Comparison of ENCODE assay signal across 9 cellular contexts in the genomic region with DNA sequence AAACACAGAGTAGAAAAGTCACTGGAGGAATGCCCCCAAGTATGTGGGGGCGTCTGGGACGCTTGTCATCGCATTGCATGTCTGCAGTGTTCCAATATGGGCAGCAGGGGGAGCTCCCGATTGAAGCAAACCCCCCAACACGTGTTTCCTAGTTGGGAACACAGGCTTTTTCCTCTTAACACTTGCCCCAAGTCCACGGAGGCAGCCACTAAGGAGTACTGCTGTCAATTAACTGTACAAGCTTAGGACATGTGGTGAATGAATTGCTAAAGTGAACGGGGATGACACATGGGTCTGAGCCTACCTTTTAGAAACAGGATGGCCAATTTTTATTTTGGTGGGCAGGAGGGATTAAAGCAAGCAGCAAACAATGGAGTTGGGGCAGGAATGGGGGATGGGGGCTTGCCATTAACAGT. TPM values are rescaled to one million over a fixed set of nuclear protein-coding genes. Genes with fewer than 3 reads are reported as not detected.
A peak's percentile ranks its signal among the peaks of the same experiment; 100 is the strongest.
DNase-seq lines count a peak whose midpoint lies in the region; ATAC-seq and TF ChIP-seq lines count a peak whose summit lies in the region.
"Had no signal": no experiment of that assay in that cellular context is flagged by ENCODE, and none has a peak within 500 bp of the region (broad histone marks: within the 10 kb centered on the region; RNA-seq: fewer than 3 reads in every experiment).

No MANE protein-coding gene starts in this region.

- no peaks in the 10 kb centered on the region for H3K9me3 Mint-ChIP-seq in HFFc6

- H3K9ac ChIP-seq in iPS-18a (ENCODE audit: low read length) = no peak overlapping the region

- H3K36me3 Mint-ChIP-seq in HFFc6 (ENCODE audit: low read depth) = no peaks in the 10 kb centered on the region

- H3K4me1 ChIP-seq in iPS-18a (ENCODE audit: control insufficient read depth, low read depth, low read length) (peaks cover 24% of the 10 kb centered on the region), thoracic aorta (ENCODE audit: control insufficient read depth in 1 of 2, low read depth in 2 of 2) (peaks cover 9 to 27% of the 10 kb centered on the region in 2 donors)

- DNase-seq in AML-193 (lab: John Stamatoyannopoulos, UW) (peak; percentile 35 to 51), GM10266 (ENCODE audit: extremely low spot score) (peak; percentile 67), HFFc6 (peak; percentile 1), NB4 (ENCODE audit: low read depth) (peak; percentile 62), amniotic epithelial cell (ENCODE audit: low read depth) (peak; percentile 37), thoracic aorta (ENCODE audit: low spot score) (no peak)

- H3K27ac ChIP-seq in iPS-18a (ENCODE audit: low read length) (no peak overlapping the region), thoracic aorta (no peak overlapping the region)

- H3K36me3 ChIP-seq in iPS-18a (ENCODE audit: control insufficient read depth, low read depth, low read length) (no peaks in the 10 kb centered on the region), thoracic aorta (no peaks in the 10 kb centered on the region)

- no peak for ATAC-seq in thoracic aorta (ENCODE audit: insufficient number of reproducible peaks, low FRiP score, low read depth)
- ATAC-seq in esophagus mucosa = no peak

- no peak overlapping the region for H3K4me3 Mint-ChIP-seq in HFFc6

- H3K4me1 Mint-ChIP-seq in HFFc6 (ENCODE audit: low read depth) = 0 out of 2 replicates have a peak, but pooled peaks cover 7% of the 10 kb centered on the region

- H3K27me3 ChIP-seq in iPS-18a (ENCODE audit: control insufficient read depth, insufficient read depth, low read length) = peaks cover 56% of the 10 kb centered on the region
- H3K27me3 ChIP-seq in thoracic aorta (replicated peaks; ENCODE audit: insufficient read depth) = peaks cover 4% of the 10 kb centered on the region

- TF ChIP-seq CTCF in GM10266 (IDR thresholded peaks at IDR 0.05; ENCODE audit: control insufficient read depth, insufficient read depth, low read depth, missing control alignments) (peak; percentile 84), HFFc6 (IDR thresholded peaks at IDR 0.05) (peak; percentile 78), NB4 (IDR thresholded peaks at IDR 0.05; ENCODE audit: low read depth, low read length) (peak; percentile 89), thoracic aorta (IDR thresholded peaks at IDR 0.05) (peak; percentile 36)

- peaks cover 14% of the 10 kb centered on the region for H3K27me3 Mint-ChIP-seq in HFFc6 (ENCODE audit: insufficient read depth)

- H3K4me3 ChIP-seq in NB4 (ENCODE audit: low read depth, low read length) = no peak overlapping the region
- H3K4me3 ChIP-seq in iPS-18a (ENCODE audit: low read length) = peak overlapping the region; percentile 5
- no peak overlapping the region for H3K4me3 ChIP-seq in thoracic aorta

- H3K27ac Mint-ChIP-seq in HFFc6 = no peak overlapping the region

- TF ChIP-seq POLR2A in NB4 (IDR thresholded peaks at IDR 0.05; ENCODE audit: extremely low read depth, insufficient read length) = no peak

- H3K9me3 ChIP-seq in iPS-18a (ENCODE audit: control insufficient read depth, low read depth, low read length) (no peaks in the 10 kb centered on the region), thoracic aorta (no peaks in the 10 kb centered on the region)

RNA-seq across cellular contexts. Expression of gene GABRB2, which starts 2.2 kb away (rescaled TPM):
- not detected for total RNA-seq in HFFc6 (2021; fragmentation: NEBNext Ultra II Directional; extraction: Animal tissue kit (Norgen Biotek cat#: 25700))
- under 1 TPM; 0.27 to 0.78 TPM for total RNA-seq in thoracic aorta
- total RNA-seq in esophagus mucosa = not detected
- total RNA-seq: T-helper 2 cell treated with Interferon-gamma antibody and Interleukin-4, amounts not matched to agents 100 ng/mL and 5 ng/mL, for 36 hours had no signal

Comparison
In these comparisons a context has a peak if more than half of its experiments do, and no peak if none do; other contexts are left out.
1. CTCF ChIP-seq: peak in every context shown above with its lines; median percentile 89 in NB4; 84 in GM10266; 78 in HFFc6; 36 in thoracic aorta.